In genomic region chr4:177309525-177310371, GRCh38 we compare ENCODE assay signal across 8 cellular contexts. TPM values are rescaled to one million over a fixed set of nuclear protein-coding genes. Genes with fewer than 3 reads are reported as not detected.
DNase-seq lines count a peak whose midpoint lies in the region; ATAC-seq and TF ChIP-seq lines count a peak whose summit lies in the region.

A gene with protein sequence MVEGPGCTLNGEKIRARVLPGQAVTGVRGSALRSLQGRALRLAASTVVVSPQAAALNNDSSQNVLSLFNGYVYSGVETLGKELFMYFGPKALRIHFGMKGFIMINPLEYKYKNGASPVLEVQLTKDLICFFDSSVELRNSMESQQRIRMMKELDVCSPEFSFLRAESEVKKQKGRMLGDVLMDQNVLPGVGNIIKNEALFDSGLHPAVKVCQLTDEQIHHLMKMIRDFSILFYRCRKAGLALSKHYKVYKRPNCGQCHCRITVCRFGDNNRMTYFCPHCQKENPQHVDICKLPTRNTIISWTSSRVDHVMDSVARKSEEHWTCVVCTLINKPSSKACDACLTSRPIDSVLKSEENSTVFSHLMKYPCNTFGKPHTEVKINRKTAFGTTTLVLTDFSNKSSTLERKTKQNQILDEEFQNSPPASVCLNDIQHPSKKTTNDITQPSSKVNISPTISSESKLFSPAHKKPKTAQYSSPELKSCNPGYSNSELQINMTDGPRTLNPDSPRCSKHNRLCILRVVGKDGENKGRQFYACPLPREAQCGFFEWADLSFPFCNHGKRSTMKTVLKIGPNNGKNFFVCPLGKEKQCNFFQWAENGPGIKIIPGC (plus strand): TSS chr4:177309874. CDS start chr4:177309954, 80 bp downstream.

- H3K4me3 Mint-ChIP-seq in activated T-helper 2 cell treated with anti-CD3 and anti-CD28 coated beads, Interferon-gamma antibody, Interleukin-2, Interleukin-4, amounts not matched to agents 10 μg/mL and 5 μg/mL and 100 μg/mL, durations not matched to agents 14 hours and 24 hours and 36 hours (ENCODE audit: low read depth): peak within 1 kb of the TSS; percentile 95
- peak within 1 kb of the TSS; percentile 94 for H3K4me3 Mint-ChIP-seq in neural progenitor cell

- no peaks in the 10 kb centered on the region for H3F3A ChIP-seq in neural progenitor cell (ENCODE audit: low read depth)

- H3K4me3 ChIP-seq in LNCaP clone FGC (ENCODE audit: low read depth, low read length) (peak within 1 kb of the TSS; percentile 87), RWPE2 (ENCODE audit: severe bottlenecking) (peak within 1 kb of the TSS; percentile 63), foreskin fibroblast (ENCODE audit: low read depth in 1 of 2, low read length in 2 of 2) (peak within 1 kb of the TSS; percentile 75 to 90), neural progenitor cell (peak within 1 kb of the TSS; percentile 82), stomach smooth muscle (ENCODE audit: low read length in 2 of 2) (peak within 1 kb of the TSS; percentile 68 to 78)

- H3K4me1 ChIP-seq in RWPE2 (ENCODE audit: insufficient read depth, poor library complexity, severe bottlenecking): peaks cover 26% of the 10 kb centered on the region
- peaks cover 7% of the 10 kb centered on the region for H3K4me1 ChIP-seq in neural progenitor cell
- peaks cover 5% of the 10 kb centered on the region for H3K4me1 ChIP-seq in stomach smooth muscle (ENCODE audit: control insufficient read depth, insufficient read depth, low read length)

- peak within 1 kb of the TSS; percentile 91 for H3K27ac Mint-ChIP-seq in activated T-helper 2 cell treated with anti-CD3 and anti-CD28 coated beads, Interferon-gamma antibody, Interleukin-2, Interleukin-4, amounts not matched to agents 10 μg/mL and 5 μg/mL and 100 μg/mL, durations not matched to agents 14 hours and 24 hours and 36 hours
- peak within 1 kb of the TSS; percentile 27 for H3K27ac Mint-ChIP-seq in neural progenitor cell

- no peaks in the 10 kb centered on the region for H3K9me3 ChIP-seq in RWPE2 (ENCODE audit: severe bottlenecking)
- H3K9me3 ChIP-seq in neural progenitor cell (ENCODE audit: low read depth): no peaks in the 10 kb centered on the region
- H3K9me3 ChIP-seq in stomach smooth muscle (ENCODE audit: control insufficient read depth in 2 of 2, low read length in 2 of 2): no peaks in the 10 kb centered on the region

- TF ChIP-seq CTCF in LNCaP clone FGC (IDR thresholded peaks at IDR 0.05; ENCODE audit: control insufficient read depth, extremely low read depth, insufficient read depth): no peak
- no peak for TF ChIP-seq CTCF in RWPE2 (IDR thresholded peaks at IDR 0.05; ENCODE audit: poor library complexity, severe bottlenecking)
- no peak for TF ChIP-seq CTCF in foreskin fibroblast (IDR thresholded peaks at IDR 0.05; ENCODE audit: low read depth, low read length)
- no peak for TF ChIP-seq CTCF in neural progenitor cell (IDR thresholded peaks at IDR 0.05)

- H3K27me3 Mint-ChIP-seq in activated T-helper 2 cell treated with anti-CD3 and anti-CD28 coated beads, Interferon-gamma antibody, Interleukin-2, Interleukin-4, amounts not matched to agents 10 μg/mL and 5 μg/mL and 100 μg/mL, durations not matched to agents 14 hours and 24 hours and 36 hours (ENCODE audit: low read depth): no peaks in the 10 kb centered on the region
- H3K27me3 Mint-ChIP-seq in neural progenitor cell (ENCODE audit: insufficient read depth, low read depth): peaks cover 2% of the 10 kb centered on the region

- peak within 1 kb of the TSS; percentile 83 for H3K4me2 ChIP-seq in neural progenitor cell

- H3K9ac ChIP-seq in neural progenitor cell (peak within 1 kb of the TSS; percentile 12), stomach smooth muscle (ENCODE audit: low read length in 2 of 2) (peak within 1 kb of the TSS in 1 of 2 donors; percentile 26)

- ATAC-seq in RWPE2 (ENCODE audit: low read depth): peak; percentile 88

- H3K27me3 ChIP-seq in RWPE2 (ENCODE audit: insufficient read depth, poor library complexity, severe bottlenecking) (no peaks in the 10 kb centered on the region), neural progenitor cell (no peaks in the 10 kb centered on the region), stomach smooth muscle (ENCODE audit: control insufficient read depth in 1 of 2, insufficient read depth in 2 of 2, low read length in 2 of 2) (no peaks in the 10 kb centered on the region)

- peaks cover 40% of the 10 kb centered on the region for H3K79me2 ChIP-seq in neural progenitor cell (ENCODE audit: low read depth)

- DNase-seq in ELF-1 (ENCODE audit: low read depth, low spot score) (peak; percentile 90), H4 (ENCODE audit: low spot score) (peak; percentile 85), LNCaP clone FGC (ENCODE audit: low read depth) (peak; percentile 49), RWPE2 (ENCODE audit: low spot score) (peak; percentile 88), foreskin fibroblast (peak; percentile 77 to 95), neural progenitor cell (ENCODE audit: low spot score) (peak; percentile 92)
- DNase-seq in activated T-helper 2 cell treated with anti-CD3 and anti-CD28 coated beads, Interferon-gamma antibody, Interleukin-2, Interleukin-4, amounts not matched to agents 10 μg/mL and 5 μg/mL and 100 μg/mL, durations not matched to agents 14 hours and 24 hours and 36 hours (ENCODE audit: low spot score): peak; percentile 88

- no peaks in the 10 kb centered on the region for H3K9me3 Mint-ChIP-seq in activated T-helper 2 cell treated with anti-CD3 and anti-CD28 coated beads, Interferon-gamma antibody, Interleukin-2, Interleukin-4, amounts not matched to agents 10 μg/mL and 5 μg/mL and 100 μg/mL, durations not matched to agents 14 hours and 24 hours and 36 hours
- peaks cover 5% of the 10 kb centered on the region for H3K9me3 Mint-ChIP-seq in neural progenitor cell

- intact Hi-C loops in activated T-helper 2 cell treated with anti-CD3 and anti-CD28 coated beads, Interferon-gamma antibody, Interleukin-2, Interleukin-4, amounts not matched to agents 10 μg/mL and 5 μg/mL and 100 μg/mL, durations not matched to agents 14 hours and 24 hours and 36 hours (cut with micrococcal nuclease): loop anchor here (1.0 to 10.0 kb wide), 9 partner anchors 9 to 985 kb away; partner anchors contain the start of gene AGA

- H3K27ac ChIP-seq in RWPE2 (ENCODE audit: poor library complexity, severe bottlenecking) (peak within 1 kb of the TSS; percentile 15), neural progenitor cell (no peak within 1 kb of the TSS), stomach smooth muscle (ENCODE audit: low read length) (no peak within 1 kb of the TSS)

- peaks cover 20% of the 10 kb centered on the region for H3K36me3 Mint-ChIP-seq in activated T-helper 2 cell treated with anti-CD3 and anti-CD28 coated beads, Interferon-gamma antibody, Interleukin-2, Interleukin-4, amounts not matched to agents 10 μg/mL and 5 μg/mL and 100 μg/mL, durations not matched to agents 14 hours and 24 hours and 36 hours (ENCODE audit: low read depth)
- H3K36me3 Mint-ChIP-seq in neural progenitor cell: peaks cover 22% of the 10 kb centered on the region

- peak within 1 kb of the TSS; percentile 94 for H2AFZ ChIP-seq in neural progenitor cell (replicated peaks)

- peaks cover 11% of the 10 kb centered on the region; the same call in 1 of the 2 replicates for H3K36me3 ChIP-seq in RWPE2 (ENCODE audit: low read depth)
- no peaks in the 10 kb centered on the region for H3K36me3 ChIP-seq in neural progenitor cell
- H3K36me3 ChIP-seq in stomach smooth muscle (ENCODE audit: control insufficient read depth in 2 of 2, insufficient read depth in 2 of 2, low read length in 2 of 2): no peaks in the 10 kb centered on the region

- peaks cover 51% of the 10 kb centered on the region for H3K4me1 Mint-ChIP-seq in activated T-helper 2 cell treated with anti-CD3 and anti-CD28 coated beads, Interferon-gamma antibody, Interleukin-2, Interleukin-4, amounts not matched to agents 10 μg/mL and 5 μg/mL and 100 μg/mL, durations not matched to agents 14 hours and 24 hours and 36 hours (ENCODE audit: low read depth)
- H3K4me1 Mint-ChIP-seq in neural progenitor cell: peaks cover 8% of the 10 kb centered on the region

- no peaks in the 10 kb centered on the region for H4K20me1 ChIP-seq in neural progenitor cell (ENCODE audit: low read depth)

RNA-seq across cellular contexts. Expression of the gene that starts here (rescaled TPM):
- total RNA-seq in H4 (2014; rRNA removed; shearing (Covaris generic)): 21.1 and 23.8 TPM in 2 replicates
- 18.2 and 18.5 TPM in 2 replicates for total RNA-seq in activated T-helper 2 cell treated with anti-CD3 and anti-CD28 coated beads, Interferon-gamma antibody, Interleukin-2, Interleukin-4, amounts not matched to agents 10 μg/mL and 5 μg/mL and 100 μg/mL, durations not matched to agents 14 hours and 24 hours and 36 hours
- total RNA-seq in neural progenitor cell (ENCODE audit: low replicate concordance): 21.3 and 26.3 TPM in 2 replicates
